ENCODE assay signal across 24 cellular contexts in the genomic region with DNA sequence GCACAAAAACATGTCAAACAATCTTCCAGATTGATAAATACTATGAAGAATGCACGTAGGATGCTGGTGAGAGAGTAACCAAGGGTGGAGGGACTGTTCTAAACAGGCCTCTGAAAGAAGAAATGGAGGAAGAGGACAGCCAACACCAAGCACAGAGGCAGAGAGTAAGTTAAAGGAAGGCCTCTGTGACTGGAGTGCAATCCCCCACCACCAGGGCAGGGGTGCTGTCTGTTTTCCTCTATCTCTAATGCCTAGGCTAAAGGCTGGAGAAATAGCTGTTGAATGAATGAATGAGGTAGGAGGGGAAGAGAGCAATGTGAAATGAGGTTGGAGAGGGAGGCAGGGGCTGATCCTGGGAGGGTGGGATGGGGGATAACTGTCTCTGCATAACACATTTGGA.
DNase-seq lines count a peak whose midpoint lies in the region; ATAC-seq, FAIRE-seq and TF ChIP-seq lines count a peak whose summit lies in the region.
"Had no signal": no experiment of that assay in that cellular context is flagged by ENCODE, and none has a peak within 500 bp of the region (broad histone marks: within the 10 kb centered on the region; RNA-seq: fewer than 3 reads in every experiment).

No MANE protein-coding gene starts in this region.

- no peak overlapping the region for H2AFZ ChIP-seq in KMS-11 (ENCODE audit: low read depth)
- H2AFZ ChIP-seq in H1 (ENCODE audit: low read length) = no peak overlapping the region

- H3K9ac ChIP-seq in KMS-11 (peak overlapping the region; percentile 64), H1 (replicated peaks in 1 of 4; ENCODE audit: extremely low read depth in 1 of 4, low read depth in 3 of 4, low read length in 3 of 4) (no peak overlapping the region)
- H3K9ac ChIP-seq: BLaER1 had no signal

- H3K79me2 ChIP-seq in KMS-11 (ENCODE audit: insufficient read depth, low read depth) (no peaks in the 10 kb centered on the region), H1 (ENCODE audit: control insufficient read depth in 1 of 2, insufficient read depth in 2 of 2, low read length in 2 of 2) (no peaks in the 10 kb centered on the region)

- peaks cover 6% of the 10 kb centered on the region for H3K36me3 Mint-ChIP-seq in activated naive CD4-positive, alpha-beta T cell treated with anti-CD3 and anti-CD28 coated beads for 36 hours (ENCODE audit: low read depth)
- peaks cover 0 to 5% of the 10 kb centered on the region in 2 donors for H3K36me3 Mint-ChIP-seq in activated naive CD4-positive, alpha-beta T cell treated with anti-CD3 and anti-CD28 coated beads, Interleukin-2, amount 50 U/mL, for 72 hours
- H3K36me3 Mint-ChIP-seq in type B pancreatic cell (no peaks in the 10 kb centered on the region), chondrocyte (ENCODE audit: low read depth) (no peaks in the 10 kb centered on the region)
- H3K36me3 Mint-ChIP-seq: mesothelial cell of epicardium had no signal

- no peak overlapping the region for H3K4me3 Mint-ChIP-seq in activated naive CD4-positive, alpha-beta T cell treated with anti-CD3 and anti-CD28 coated beads for 36 hours
- H3K4me3 Mint-ChIP-seq in type B pancreatic cell (no peak overlapping the region), chondrocyte (ENCODE audit: unreplicated experiment) (no peak overlapping the region)
- H3K4me3 Mint-ChIP-seq: activated T-cell treated with anti-CD3 and anti-CD28 coated beads, Interleukin-2, amount 50 U/mL, for 24 hours; HFFc6; mesothelial cell of epicardium; stimulated activated naive CD8-positive, alpha-beta T cell treated with anti-CD3 and anti-CD28 coated beads, Interleukin-15, Interleukin-2, amounts not matched to agents 100 ng/mL and 50 ng/mL, for 24 hours had no signal

- TF ChIP-seq POLR2A in H1 (IDR thresholded peaks at IDR 0.05; ENCODE audit: control extremely low read depth in 1 of 2, low read depth in 2 of 2, low read length in 2 of 2) (no peak), H54 (IDR thresholded peaks at IDR 0.05; ENCODE audit: low read depth, low read length) (no peak)

- CTCF ChIA-PET in activated naive CD4-positive, alpha-beta T cell treated with anti-CD3 and anti-CD28 coated beads for 36 hours (lab: Charles Lee) = interaction anchor here (0.6 to 2.0 kb wide), 8 partner anchors 17 to 208 kb away, joined by 3 to 5 read pairs (median 3); no protein-coding TSS in a partner anchor
- CTCF ChIA-PET in H1 (lab: Charles Lee; ENCODE audit: partially characterized antibody) = interaction anchor here (2.6 kb wide), 1 partner anchor 208 kb away, joined by 8 read pairs; no protein-coding TSS in a partner anchor

- no peaks in the 10 kb centered on the region for H3K36me3 ChIP-seq in KMS-11 (ENCODE audit: insufficient read depth)
- H3K36me3 ChIP-seq in H1 (ENCODE audit: control insufficient read depth in 2 of 4, insufficient read depth in 4 of 4, low read length in 3 of 4) = no peaks in the 10 kb centered on the region; a peak in 1 of 8 replicates
- H3K36me3 ChIP-seq: BLaER1, colonic mucosa, Peyer's patch had no signal

- H3K14ac ChIP-seq in H1 (ENCODE audit: insufficient read length) = no peak overlapping the region

- H4K91ac ChIP-seq in H1 (replicated peaks; ENCODE audit: insufficient read length, low read length) = no peak overlapping the region

- H3K27ac Mint-ChIP-seq in activated naive CD4-positive, alpha-beta T cell treated with anti-CD3 and anti-CD28 coated beads for 36 hours = peak overlapping the region; percentile 82
- H3K27ac Mint-ChIP-seq in activated naive CD4-positive, alpha-beta T cell treated with anti-CD3 and anti-CD28 coated beads, Interleukin-2, amount 50 U/mL, for 72 hours = no peak overlapping the region
- no peak overlapping the region for H3K27ac Mint-ChIP-seq in type B pancreatic cell
- no peak overlapping the region for H3K27ac Mint-ChIP-seq in chondrocyte (ENCODE audit: unreplicated experiment)
- H3K27ac Mint-ChIP-seq: activated T-cell treated with anti-CD3 and anti-CD28 coated beads, Interleukin-2, amount 50 U/mL, for 24 hours; HFFc6; mesothelial cell of epicardium; stimulated activated naive CD8-positive, alpha-beta T cell treated with anti-CD3 and anti-CD28 coated beads, Interleukin-15, Interleukin-2, amounts not matched to agents 100 ng/mL and 50 ng/mL, for 24 hours had no signal

- H3K4me1 ChIP-seq in KMS-11 (ENCODE audit: low read depth, poor library complexity, severe bottlenecking) (peaks cover 100% of the 10 kb centered on the region), H1 (replicated peaks in 1 of 4; ENCODE audit: control insufficient read depth in 3 of 4, insufficient read depth in 4 of 4, low read length in 3 of 4) (no peaks in the 10 kb centered on the region)
- H3K4me1 ChIP-seq: colonic mucosa, Peyer's patch had no signal

- peaks cover 83% of the 10 kb centered on the region for H3K4me1 Mint-ChIP-seq in activated naive CD4-positive, alpha-beta T cell treated with anti-CD3 and anti-CD28 coated beads for 36 hours (ENCODE audit: low read depth)
- H3K4me1 Mint-ChIP-seq in type B pancreatic cell (ENCODE audit: unreplicated experiment) (peaks cover 26% of the 10 kb centered on the region), chondrocyte (ENCODE audit: low read depth) (peaks cover 22% of the 10 kb centered on the region)

- H3K27ac ChIP-seq in KMS-11 (peak overlapping the region; percentile 96), H1 (ENCODE audit: low read depth, low read length) (no peak overlapping the region)
- H3K27ac ChIP-seq: BLaER1, colonic mucosa, Peyer's patch had no signal

- H2BK20ac ChIP-seq in H1 (ENCODE audit: low read length) = no peak overlapping the region

- H4K20me1 ChIP-seq in KMS-11 (ENCODE audit: insufficient read depth) (no peaks in the 10 kb centered on the region), H1 (replicated peaks in 1 of 2; ENCODE audit: control insufficient read depth in 1 of 2, insufficient read depth in 2 of 2, low read length in 2 of 2) (no peaks in the 10 kb centered on the region)
- H4K20me1 ChIP-seq: BLaER1 had no signal

- ATAC-seq in activated naive CD4-positive, alpha-beta T cell treated with anti-CD3 and anti-CD28 coated beads, Interleukin-2, amount 50 U/mL, for 72 hours = no peak
- ATAC-seq: naive thymus-derived CD8-positive, alpha-beta T cell had no signal

- H3K9me3 ChIP-seq in H1 (ENCODE audit: insufficient read depth in 2 of 2, low read depth in 1 of 2, low read length in 1 of 2) = no peaks in the 10 kb centered on the region
- H3K9me3 ChIP-seq: colonic mucosa, Peyer's patch had no signal

- no peak for TF ChIP-seq RAD21 in H1 (IDR thresholded peaks at IDR 0.05 in 1 of 2, conservative IDR thresholded peaks at IDR 0.05 in 1 of 2; ENCODE audit: low read depth in 2 of 2, low read length in 2 of 2)

- POLR2A ChIA-PET in H1 (lab: Charles Lee; ENCODE audit: partially characterized antibody) = no interaction called here

- no peak overlapping the region for H2BK12ac ChIP-seq in H1 (ENCODE audit: low read depth, low read length)

- TF ChIP-seq CTCF in KMS-11 (conservative IDR thresholded peaks at IDR 0.05; ENCODE audit: low read depth, low read length) = no peak
- peak in 2 of 3 experiments; percentile 18 to 22; a peak in 2 of 4 replicates for TF ChIP-seq CTCF in H1 (IDR thresholded peaks at IDR 0.05; ENCODE audit: control extremely low read depth in 1 of 3, insufficient read depth in 1 of 3, low read depth in 1 of 3, low read length in 3 of 3)
- peak; percentile 21 for TF ChIP-seq CTCF in type B pancreatic cell (conservative IDR thresholded peaks at IDR 0.05)
- TF ChIP-seq CTCF in chondrocyte (IDR thresholded peaks at IDR 0.05) = no peak

- no peak for FAIRE-seq in H1 (lab: Jason Lieb, UNC)
- no peak for FAIRE-seq in H54 (lab: Jason Lieb, UNC)
- FAIRE-seq: HepG2 had no signal

- H3K27me3 ChIP-seq in KMS-11 (ENCODE audit: insufficient read depth, low read depth) (no peaks in the 10 kb centered on the region), H1 (replicated peaks in 1 of 4; ENCODE audit: control insufficient read depth in 3 of 4, extremely low read depth in 1 of 4, insufficient read depth in 3 of 4, low read length in 3 of 4) (no peaks in the 10 kb centered on the region; a peak in 1 of 7 replicates)
- H3K27me3 ChIP-seq: BLaER1, colonic mucosa, Peyer's patch had no signal

- H3K4me2 ChIP-seq in KMS-11 = peak overlapping the region; percentile 81
- no peak overlapping the region for H3K4me2 ChIP-seq in H1 (ENCODE audit: insufficient read depth in 1 of 2, low read depth in 2 of 2, low read length in 2 of 2)
- H3K4me2 ChIP-seq: BLaER1 had no signal

- H2AK5ac ChIP-seq in H1 (ENCODE audit: low read depth, low read length) = no peak overlapping the region

- no peak for TF ChIP-seq EP300 in H1 (IDR thresholded peaks at IDR 0.05; ENCODE audit: borderline replicate concordance in 1 of 2, low read depth in 2 of 2, low read length in 2 of 2)

- H2BK5ac ChIP-seq in H1 (ENCODE audit: low read depth, low read length) = no peak overlapping the region

- no peak overlapping the region for H3K23ac ChIP-seq in H1 (ENCODE audit: insufficient read length)

- no peak overlapping the region for H4K8ac ChIP-seq in H1 (ENCODE audit: extremely low read depth, insufficient read depth, low read length)

- H4K5ac ChIP-seq in H1 (ENCODE audit: insufficient read length, low read depth, low read length) = no peak overlapping the region

- DNase-seq in activated naive CD4-positive, alpha-beta T cell treated with anti-CD3 and anti-CD28 coated beads for 36 hours = peak; percentile 38
- DNase-seq in activated naive CD4-positive, alpha-beta T cell treated with anti-CD3 and anti-CD28 coated beads, Interleukin-2, amount 50 U/mL, for 72 hours (ENCODE audit: low spot score in 2 of 2) = no peak
- DNase-seq in H1 (ENCODE audit: low read depth in 1 of 2, low spot score in 2 of 2) (no peak), type B pancreatic cell (ENCODE audit: extremely low spot score, unreplicated experiment) (no peak), chondrocyte (ENCODE audit: low spot score) (no peak), H54 (ENCODE audit: insufficient read length, low spot score) (no peak)
- DNase-seq: ACHN; activated T-cell treated with anti-CD3 and anti-CD28 coated beads, Interleukin-2, amount 50 U/mL, for 24 hours; anterior cingulate cortex; Calu3; colonic mucosa; effector memory CD4-positive, alpha-beta T cell; erythroblast; HFFc6; naive thymus-derived CD8-positive, alpha-beta T cell; NCI-H1694; NCI-H524; Peyer's patch; SW 1271 had no signal

- 83% methylated on average over 1 of the region's 1 CpG; no CpG with 5 or more reads in 1 of the 2 experiments for WGBS in H1 (ENCODE audit: extremely low coverage in 1 of 2, insufficient coverage in 1 of 2, insufficient read length in 1 of 2, insufficient replicate concordance in 2 of 2, low coverage in 1 of 2, low lambda C conversion rate in 2 of 2, missing lambda C conversion rate in 1 of 2), 2 experiments

- no peaks in the 10 kb centered on the region for H3K23me2 ChIP-seq in H1 (ENCODE audit: low read depth, low read length)

- H3K79me1 ChIP-seq in H1 (ENCODE audit: low read depth, low read length) = no peaks in the 10 kb centered on the region

- H3K18ac ChIP-seq in H1 (ENCODE audit: extremely low read depth, low read length) = no peak overlapping the region

- no peak overlapping the region for H3K4me3 ChIP-seq in KMS-11 (IDR thresholded peaks at IDR 0.05; ENCODE audit: insufficient read depth, low read depth, low read length)
- H3K4me3 ChIP-seq in H1 (ENCODE audit: extremely low read depth in 1 of 4, insufficient read depth in 2 of 4, low read depth in 3 of 4, low read length in 4 of 4) = no peak overlapping the region
- H3K4me3 ChIP-seq: BLaER1, colonic mucosa, Peyer's patch had no signal

- H3K56ac ChIP-seq in H1 (replicated peaks; ENCODE audit: insufficient read length, low read depth, low read length) = no peak overlapping the region

- H2BK120ac ChIP-seq in H1 (replicated peaks; ENCODE audit: low read depth, low read length) = no peak overlapping the region

- H3K9me3 Mint-ChIP-seq in activated naive CD4-positive, alpha-beta T cell treated with anti-CD3 and anti-CD28 coated beads for 36 hours = no peaks in the 10 kb centered on the region
- H3K9me3 Mint-ChIP-seq in activated naive CD4-positive, alpha-beta T cell treated with anti-CD3 and anti-CD28 coated beads, Interleukin-2, amount 50 U/mL, for 72 hours = peaks cover 4% of the 10 kb centered on the region in 2 donors
- H3K9me3 Mint-ChIP-seq in type B pancreatic cell (peaks cover 6% of the 10 kb centered on the region), chondrocyte (ENCODE audit: low read depth) (no peaks in the 10 kb centered on the region)
- H3K9me3 Mint-ChIP-seq: activated T-cell treated with anti-CD3 and anti-CD28 coated beads, Interleukin-2, amount 50 U/mL, for 24 hours; HFFc6; mesothelial cell of epicardium; naive thymus-derived CD8-positive, alpha-beta T cell; stimulated activated naive CD8-positive, alpha-beta T cell treated with anti-CD3 and anti-CD28 coated beads, Interleukin-15, Interleukin-2, amounts not matched to agents 100 ng/mL and 50 ng/mL, for 24 hours had no signal

- intact Hi-C loops in activated naive CD4-positive, alpha-beta T cell treated with anti-CD3 and anti-CD28 coated beads for 36 hours (cut with micrococcal nuclease) = no loop called here

- H3K27me3 Mint-ChIP-seq in activated naive CD4-positive, alpha-beta T cell treated with anti-CD3 and anti-CD28 coated beads for 36 hours (ENCODE audit: low read depth) = no peaks in the 10 kb centered on the region
- H3K27me3 Mint-ChIP-seq in type B pancreatic cell (peaks cover 3% of the 10 kb centered on the region), chondrocyte (ENCODE audit: low read depth) (no peaks in the 10 kb centered on the region)
- H3K27me3 Mint-ChIP-seq: activated T-cell treated with anti-CD3 and anti-CD28 coated beads, Interleukin-2, amount 50 U/mL, for 24 hours; naive thymus-derived CD8-positive, alpha-beta T cell; stimulated activated naive CD8-positive, alpha-beta T cell treated with anti-CD3 and anti-CD28 coated beads, Interleukin-15, Interleukin-2, amounts not matched to agents 100 ng/mL and 50 ng/mL, for 24 hours had no signal

- no peak overlapping the region for H2BK15ac ChIP-seq in H1 (ENCODE audit: low read length)

- H3K4ac ChIP-seq in H1 (replicated peaks; ENCODE audit: insufficient read length, low read depth, low read length) = no peak overlapping the region

Comparison
In these comparisons a context has a peak if more than half of its experiments do, and no peak if none do; other contexts are left out.
1. CTCF ChIP-seq: peak in H1 (2 of 3) and type B pancreatic cell (single experiment); none in KMS-11 (single experiment) and chondrocyte (single experiment).